10 cellular contexts compared by ENCODE assay signal in the genomic region with DNA sequence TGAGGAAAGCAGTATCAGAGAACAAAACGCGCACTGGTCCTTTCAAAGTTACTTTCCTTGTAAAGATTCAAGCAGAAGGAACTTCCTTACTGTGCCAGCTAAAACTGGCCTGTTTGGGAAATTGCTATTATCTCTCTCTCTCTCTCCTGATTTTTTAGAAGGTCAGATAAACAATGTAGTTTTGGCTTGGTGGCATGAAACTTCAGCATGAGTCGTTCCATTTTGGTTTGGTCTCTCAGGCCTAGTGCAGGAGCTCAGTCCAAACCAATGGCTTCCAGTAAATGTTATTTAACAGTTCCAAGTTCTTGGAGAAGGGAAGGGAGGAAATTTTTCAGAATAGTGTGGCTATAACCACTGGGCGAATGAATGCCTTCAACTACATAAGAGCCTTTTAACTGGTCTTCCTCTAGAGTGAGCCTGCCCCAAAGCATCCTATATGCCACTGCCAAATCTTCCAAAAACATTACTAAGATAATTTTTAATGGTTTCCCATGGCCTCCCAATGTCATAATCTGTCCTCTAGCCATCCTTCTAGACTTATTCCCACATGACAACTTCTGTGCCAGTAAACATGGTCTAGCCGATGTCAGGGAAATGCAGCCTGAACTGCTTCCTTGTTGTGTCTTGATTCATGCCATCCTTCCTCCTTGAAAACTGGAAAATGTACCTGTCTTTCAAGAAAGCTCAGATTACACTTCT. TPM values are rescaled to one million over a fixed set of nuclear protein-coding genes. Genes with fewer than 3 reads are reported as not detected.
DNase-seq lines count a peak whose midpoint lies in the region; ATAC-seq, FAIRE-seq and TF ChIP-seq lines count a peak whose summit lies in the region.
"Had no signal": no experiment of that assay in that cellular context is flagged by ENCODE, and none has a peak within 500 bp of the region (broad histone marks: within the 10 kb centered on the region; RNA-seq: fewer than 3 reads in every experiment).

No MANE protein-coding gene starts in this region.

- no peak for FAIRE-seq in RCC 7860 (lab: Jason Lieb, UNC)
- FAIRE-seq: bronchial epithelial cell, GM12892 had no signal

- no peak overlapping the region for H3K4me3 ChIP-seq in cardiac fibroblast (replicated peaks in 1 of 2; ENCODE audit: low read depth in 2 of 2, low read length in 2 of 2)
- H3K4me3 ChIP-seq in muscle layer of colon (ENCODE audit: low read depth in 1 of 2, low read length in 2 of 2): no peak overlapping the region
- no peak overlapping the region for H3K4me3 ChIP-seq in upper lobe of right lung

- no peak for TF ChIP-seq CTCF in cardiac fibroblast (IDR thresholded peaks at IDR 0.05; ENCODE audit: low read depth, low read length)
- TF ChIP-seq CTCF in upper lobe of right lung (IDR thresholded peaks at IDR 0.05): no peak

- intact Hi-C loops in upper lobe of right lung (cut with DNase I): no loop called here

- peaks cover 8% of the 10 kb centered on the region for H3K4me1 ChIP-seq in muscle layer of colon (ENCODE audit: insufficient read depth, low read length)
- H3K4me1 ChIP-seq in upper lobe of right lung: peaks cover 5% of the 10 kb centered on the region

- peak; percentile 30 for ATAC-seq in upper lobe of right lung
- no peak for ATAC-seq in GM19467 (IDR thresholded peaks at IDR 0.05; ENCODE audit: unreplicated experiment)

- DNase-seq in LHCN-M2 (ENCODE audit: low read depth): peak; percentile 73
- DNase-seq in cardiac fibroblast (ENCODE audit: low read depth in 2 of 2): peak; percentile 83 to 95
- no peak for DNase-seq in upper lobe of right lung
- DNase-seq in RCC 7860 (ENCODE audit: low spot score): no peak
- no peak for DNase-seq in NCI-H2029 (lab: John Stamatoyannopoulos, UW)
- DNase-seq: stimulated activated CD4-positive, alpha-beta T cell treated with anti-CD3 and anti-CD28 coated beads, Interleukin-15, amount 100 ng/mL, for 24 hours had no signal

- no peaks in the 10 kb centered on the region for H3K9me3 ChIP-seq in muscle layer of colon (ENCODE audit: low read length)
- no peaks in the 10 kb centered on the region for H3K9me3 ChIP-seq in upper lobe of right lung

- H3K36me3 ChIP-seq in muscle layer of colon (ENCODE audit: insufficient read depth, low read length) (no peaks in the 10 kb centered on the region), upper lobe of right lung (no peaks in the 10 kb centered on the region)

- no peaks in the 10 kb centered on the region for H3K27me3 ChIP-seq in muscle layer of colon (ENCODE audit: control insufficient read depth in 1 of 2, insufficient read depth in 2 of 2, low read length in 2 of 2)
- no peaks in the 10 kb centered on the region for H3K27me3 ChIP-seq in upper lobe of right lung

- H3K9ac ChIP-seq in muscle layer of colon (ENCODE audit: low read length): no peak overlapping the region

- H3K27ac ChIP-seq in muscle layer of colon (ENCODE audit: low read depth, low read length) (peak overlapping the region; percentile 39), upper lobe of right lung (peak overlapping the region; percentile 70)

RNA-seq across cellular contexts. Expression of a gene that starts 9.1 kb away (rescaled TPM):
- 14.6 and 15.6 TPM in 2 replicates for total RNA-seq in LHCN-M2 (2014; rRNA removed)
- 8.6 TPM for polyA plus RNA-seq in LHCN-M2 (2012)
- total RNA-seq in upper lobe of right lung: 25.0 TPM

Comparison
In these comparisons a context has a peak if more than half of its experiments do, and no peak if none do; other contexts are left out.
1. DNase-seq: peak in LHCN-M2 (single experiment) and cardiac fibroblast (2 of 2); none in upper lobe of right lung (single experiment), RCC 7860 (single experiment) and NCI-H2029 (single experiment).